14 cellular contexts compared by ENCODE assay signal in the genomic region with DNA sequence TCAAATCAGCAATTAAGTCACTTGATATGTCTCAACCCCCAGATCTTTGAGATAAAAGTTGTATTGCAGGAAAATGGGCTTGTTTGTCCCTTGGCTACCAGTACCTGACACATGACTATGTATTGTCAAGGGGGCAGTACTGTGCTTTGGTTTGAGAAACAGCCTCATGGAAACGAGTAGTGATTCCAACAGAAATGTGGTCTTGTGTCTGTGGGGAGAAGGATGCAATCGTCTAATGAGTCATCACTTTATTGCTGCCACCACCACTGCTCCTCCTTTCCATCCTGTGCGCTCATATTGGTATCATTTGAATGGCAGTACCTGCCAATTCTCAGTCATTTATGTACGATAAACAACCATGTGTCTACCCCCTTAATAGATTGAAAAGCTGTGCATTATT.
DNase-seq lines count a peak whose midpoint lies in the region; ATAC-seq, FAIRE-seq and TF ChIP-seq lines count a peak whose summit lies in the region.
"Had no signal": no experiment of that assay in that cellular context is flagged by ENCODE, and none has a peak within 500 bp of the region (broad histone marks: within the 10 kb centered on the region; RNA-seq: fewer than 3 reads in every experiment).

No MANE protein-coding gene starts in this region.

- DNase-seq in DMS53 (lab: John Stamatoyannopoulos, UW), result peak; percentile 25
- DNase-seq in DMS53 treated with DMSO at 0.1 percent for 48 hours (lab: John Stamatoyannopoulos, UW; ENCODE audit: unreplicated experiment), result no peak
- DNase-seq in RCC 7860 (ENCODE audit: low spot score), result peak; percentile 87
- DNase-seq in fibroblast of gingiva (ENCODE audit: low read depth), result peak; percentile 41
- no peak for DNase-seq in smooth muscle cell (lab: John Stamatoyannopoulos, UW; ENCODE audit: unreplicated experiment)
- DNase-seq in activated CD4-positive, alpha-beta T cell treated with anti-CD3 and anti-CD28 coated beads for 4 hours, result no peak
- no peak for DNase-seq in DMS 273 treated with DMSO at 0.1 percent for 48 hours (lab: John Stamatoyannopoulos, UW)
- DNase-seq: activated CD4-positive, CD25-positive, alpha-beta regulatory T cell; activated CD8-positive, alpha-beta memory T cell treated with anti-CD3 and anti-CD28 coated beads, Interleukin-2, amount 50 U/mL, for 4 hours had no signal

- H3K4me3 ChIP-seq in smooth muscle cell, result no peak overlapping the region

- WGBS in smooth muscle cell (ENCODE audit: low lambda C conversion rate), result 43% methylated on average over 4 of the region's 4 CpGs

- peaks cover 10% of the 10 kb centered on the region for H3K4me1 Mint-ChIP-seq in activated T-helper 17 cell treated with anti-CD3 and anti-CD28 coated beads, Interleukin-2, amount 50 U/mL, for 72 hours

- peaks cover 11% of the 10 kb centered on the region for H3K4me1 ChIP-seq in smooth muscle cell (ENCODE audit: low read depth)

- no peaks in the 10 kb centered on the region for H3K79me2 ChIP-seq in smooth muscle cell (ENCODE audit: low read depth)

- no peaks in the 10 kb centered on the region for H3K9me3 Mint-ChIP-seq in activated T-helper 17 cell treated with anti-CD3 and anti-CD28 coated beads, Interleukin-2, amount 50 U/mL, for 72 hours
- H3K9me3 Mint-ChIP-seq: neural crest cell had no signal

- no peak overlapping the region for H3K4me3 Mint-ChIP-seq in activated T-helper 17 cell treated with anti-CD3 and anti-CD28 coated beads, Interleukin-2, amount 50 U/mL, for 72 hours
- H3K4me3 Mint-ChIP-seq: activated naive CD8-positive, alpha-beta T cell; neural crest cell had no signal

- H3K27me3 ChIP-seq in smooth muscle cell (ENCODE audit: low read depth), result no peaks in the 10 kb centered on the region

- no peaks in the 10 kb centered on the region for H3K36me3 Mint-ChIP-seq in activated T-helper 17 cell treated with anti-CD3 and anti-CD28 coated beads, Interleukin-2, amount 50 U/mL, for 72 hours (ENCODE audit: low read depth)
- H3K36me3 Mint-ChIP-seq: activated naive CD8-positive, alpha-beta T cell had no signal

- H3K27ac ChIP-seq in smooth muscle cell (ENCODE audit: low read depth), result peak overlapping the region; percentile 15
- H3K27ac ChIP-seq: 22Rv1 had no signal

- H3K4me2 ChIP-seq in smooth muscle cell, result no peak overlapping the region

- no peaks in the 10 kb centered on the region for H3K36me3 ChIP-seq in smooth muscle cell (ENCODE audit: low read depth)

- no peak overlapping the region for H2AFZ ChIP-seq in smooth muscle cell (ENCODE audit: low read depth)

- no peaks in the 10 kb centered on the region for H3K9me3 ChIP-seq in smooth muscle cell (replicated peaks; ENCODE audit: low read depth)

- H3K27ac Mint-ChIP-seq in activated T-helper 17 cell treated with anti-CD3 and anti-CD28 coated beads, Interleukin-2, amount 50 U/mL, for 72 hours, result no peak overlapping the region
- H3K27ac Mint-ChIP-seq: activated naive CD8-positive, alpha-beta T cell had no signal

- TF ChIP-seq CTCF in smooth muscle cell (IDR thresholded peaks at IDR 0.05; ENCODE audit: borderline replicate concordance, insufficient read depth, poor library complexity, severe bottlenecking), result no peak

- no peak for ATAC-seq in activated T-helper 17 cell treated with anti-CD3 and anti-CD28 coated beads, Interleukin-2, amount 50 U/mL, for 72 hours (replicated peaks)

- H3K9ac ChIP-seq in smooth muscle cell (ENCODE audit: low read depth), result no peak overlapping the region

- FAIRE-seq in RCC 7860 (lab: Jason Lieb, UNC), result peak; percentile 79
- FAIRE-seq: H1 had no signal

- no peaks in the 10 kb centered on the region for H4K20me1 ChIP-seq in smooth muscle cell (ENCODE audit: low read depth)

- H3K27me3 Mint-ChIP-seq in activated T-helper 17 cell treated with anti-CD3 and anti-CD28 coated beads, Interleukin-2, amount 50 U/mL, for 72 hours, result no peaks in the 10 kb centered on the region

- H3F3A ChIP-seq in smooth muscle cell (ENCODE audit: low read depth), result peaks cover 17% of the 10 kb centered on the region

Comparison
In these comparisons a context has a peak if more than half of its experiments do, and no peak if none do; other contexts are left out.
1. DNase-seq: peak in DMS53 (single experiment), RCC 7860 (single experiment) and fibroblast of gingiva (single experiment); none in DMS53 treated with DMSO at 0.1 percent for 48 hours (single experiment), smooth muscle cell (single experiment), activated CD4-positive, alpha-beta T cell treated with anti-CD3 and anti-CD28 coated beads for 4 hours (0 of 2) and DMS 273 treated with DMSO at 0.1 percent for 48 hours (single experiment).